ENCODE assay signal across 20 cellular contexts in the genomic region with DNA sequence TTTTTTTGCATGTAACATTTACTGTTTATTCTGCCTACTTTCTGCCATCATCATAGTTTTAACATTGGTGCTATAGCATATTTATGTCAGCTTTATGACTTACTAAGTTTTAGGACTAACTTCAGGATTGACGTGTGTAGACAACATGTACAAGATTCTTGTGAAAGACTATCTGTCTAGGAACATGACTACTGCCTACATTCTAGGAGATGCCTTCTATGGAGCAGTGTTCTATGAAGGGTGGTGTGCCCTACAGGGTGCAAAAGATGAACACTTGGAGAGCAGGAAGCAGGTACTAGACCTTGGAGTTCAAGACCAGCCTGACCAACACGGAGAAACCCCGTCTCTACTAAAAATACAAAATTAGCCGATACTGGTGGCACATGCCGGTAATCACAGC.
DNase-seq lines count a peak whose midpoint lies in the region; ATAC-seq and TF ChIP-seq lines count a peak whose summit lies in the region.
"Had no signal": no experiment of that assay in that cellular context is flagged by ENCODE, and none has a peak within 500 bp of the region (broad histone marks: within the 10 kb centered on the region; RNA-seq: fewer than 3 reads in every experiment).

No MANE protein-coding gene starts in this region.

- H3K4me3 ChIP-seq in neutrophil (ENCODE audit: low read depth in 1 of 2, low read length in 1 of 2): no peak overlapping the region
- no peak overlapping the region for H3K4me3 ChIP-seq in esophagus squamous epithelium
- H3K4me3 ChIP-seq: BLaER1 had no signal

- DNase-seq in WTC11 (ENCODE audit: low spot score): no peak
- DNase-seq in esophagus squamous epithelium (lab: John Stamatoyannopoulos, UW): no peak
- no peak for DNase-seq in activated CD8-positive, alpha-beta T cell treated with anti-CD3 and anti-CD28 coated beads, Interleukin-2, amount 10 ng/mL, durations not matched to agents 7 days and 5 days
- DNase-seq: 8988T; ACHN; BE2C; C1 segment of cervical spinal cord; CD4-positive, alpha-beta memory T cell; CD4-positive, CD25-positive, alpha-beta regulatory T cell; CD8-positive, alpha-beta memory T cell; COR-L47; DMS 273 treated with DMSO at 0.1 percent for 48 hours; DMS153; DMS79; DND-41; GF-D8 had no signal

- H3K9me3 ChIP-seq in neutrophil (no peaks in the 10 kb centered on the region), esophagus squamous epithelium (no peaks in the 10 kb centered on the region)
- H3K9me3 ChIP-seq: BE2C, BLaER1 had no signal

- H3K4me1 Mint-ChIP-seq in WTC11: peaks cover 54% of the 10 kb centered on the region
- H3K4me1 Mint-ChIP-seq in activated CD8-positive, alpha-beta T cell treated with anti-CD3 and anti-CD28 coated beads, Interleukin-2, amount 10 ng/mL, durations not matched to agents 7 days and 5 days (ENCODE audit: low read depth): peaks cover 10% of the 10 kb centered on the region
- H3K4me1 Mint-ChIP-seq: CD4-positive, alpha-beta memory T cell had no signal

- H3K27ac Mint-ChIP-seq in WTC11: peak overlapping the region; percentile 4; the same call in 1 of the 2 replicates
- H3K27ac Mint-ChIP-seq in activated CD8-positive, alpha-beta T cell treated with anti-CD3 and anti-CD28 coated beads, Interleukin-2, amount 10 ng/mL, durations not matched to agents 7 days and 5 days: no peak overlapping the region
- H3K27ac Mint-ChIP-seq: CD4-positive, alpha-beta memory T cell; CD4-positive, CD25-positive, alpha-beta regulatory T cell had no signal

- TF ChIP-seq CTCF in WTC11 (IDR thresholded peaks at IDR 0.05) (no peak), neutrophil (IDR thresholded peaks at IDR 0.05) (no peak), esophagus squamous epithelium (IDR thresholded peaks at IDR 0.05) (no peak)

- no peaks in the 10 kb centered on the region for H3K27me3 Mint-ChIP-seq in WTC11 (ENCODE audit: low read depth)
- peaks cover 12% of the 10 kb centered on the region for H3K27me3 Mint-ChIP-seq in activated CD8-positive, alpha-beta T cell treated with anti-CD3 and anti-CD28 coated beads, Interleukin-2, amount 10 ng/mL, durations not matched to agents 7 days and 5 days (ENCODE audit: low read depth)

- peaks cover 43 to 47% of the 10 kb centered on the region in 2 experiments for H3K4me1 ChIP-seq in neutrophil (ENCODE audit: control insufficient read depth in 1 of 2, insufficient read depth in 1 of 2, low read depth in 1 of 2, low read length in 1 of 2)
- peaks cover 0 to 16% (median 9%) of the 10 kb centered on the region in 3 donors for H3K4me1 ChIP-seq in esophagus squamous epithelium
- H3K4me1 ChIP-seq: BE2C had no signal

- POLR2A ChIA-PET in WTC11 (lab: Charles Lee): no interaction called here
- POLR2A ChIA-PET in activated CD8-positive, alpha-beta T cell treated with anti-CD3 and anti-CD28 coated beads, Interleukin-2, amount 10 ng/mL, durations not matched to agents 7 days and 5 days (lab: Charles Lee): interaction anchor here (0.5 kb wide), 1 partner anchor 1441 kb away, joined by 5 read pairs; no protein-coding TSS in a partner anchor

- H3K36me3 ChIP-seq in neutrophil (no peaks in the 10 kb centered on the region), esophagus squamous epithelium (no peaks in the 10 kb centered on the region)
- H3K36me3 ChIP-seq: BE2C, BLaER1 had no signal

- H3K36me3 Mint-ChIP-seq in WTC11: no peaks in the 10 kb centered on the region
- H3K36me3 Mint-ChIP-seq in activated CD8-positive, alpha-beta T cell treated with anti-CD3 and anti-CD28 coated beads, Interleukin-2, amount 10 ng/mL, durations not matched to agents 7 days and 5 days (ENCODE audit: low read depth): no peaks in the 10 kb centered on the region
- H3K36me3 Mint-ChIP-seq: CD4-positive, alpha-beta memory T cell; CD4-positive, CD25-positive, alpha-beta regulatory T cell; CD8-positive, alpha-beta memory T cell had no signal

- H3K4me3 Mint-ChIP-seq in WTC11: no peak overlapping the region
- H3K4me3 Mint-ChIP-seq in activated CD8-positive, alpha-beta T cell treated with anti-CD3 and anti-CD28 coated beads, Interleukin-2, amount 10 ng/mL, durations not matched to agents 7 days and 5 days: no peak overlapping the region
- H3K4me3 Mint-ChIP-seq: CD14-positive monocyte; CD4-positive, alpha-beta memory T cell; CD4-positive, CD25-positive, alpha-beta regulatory T cell; CD8-positive, alpha-beta memory T cell had no signal

- H3K27me3 ChIP-seq in neutrophil: no peaks in the 10 kb centered on the region
- no peaks in the 10 kb centered on the region for H3K27me3 ChIP-seq in esophagus squamous epithelium
- H3K27me3 ChIP-seq: BE2C, BLaER1 had no signal

- ATAC-seq in WTC11 (no peak), GM21515 (IDR thresholded peaks at IDR 0.05; ENCODE audit: unreplicated experiment) (no peak)
- no peak for ATAC-seq in activated CD8-positive, alpha-beta T cell treated with anti-CD3 and anti-CD28 coated beads, Interleukin-2, amount 10 ng/mL, durations not matched to agents 7 days and 5 days

- intact Hi-C loops in esophagus squamous epithelium (cut with DNase I): no loop called here

- no peak for TF ChIP-seq POLR2A in esophagus squamous epithelium (IDR thresholded peaks at IDR 0.05)

- WGBS in esophagus squamous epithelium, 2 donors: 92 to 93% methylated on average over 3 to 5 of the region's 5 CpGs

- CTCF ChIA-PET in WTC11 (lab: Charles Lee): no interaction called here
- CTCF ChIA-PET in activated CD8-positive, alpha-beta T cell treated with anti-CD3 and anti-CD28 coated beads, Interleukin-2, amount 10 ng/mL, durations not matched to agents 7 days and 5 days (lab: Charles Lee): no interaction called here

- H3K9me3 Mint-ChIP-seq in WTC11: no peaks in the 10 kb centered on the region
- H3K9me3 Mint-ChIP-seq in activated CD8-positive, alpha-beta T cell treated with anti-CD3 and anti-CD28 coated beads, Interleukin-2, amount 10 ng/mL, durations not matched to agents 7 days and 5 days (ENCODE audit: insufficient read depth): no peaks in the 10 kb centered on the region
- H3K9me3 Mint-ChIP-seq: CD14-positive monocyte; CD4-positive, alpha-beta memory T cell; CD4-positive, CD25-positive, alpha-beta regulatory T cell; CD8-positive, alpha-beta memory T cell had no signal

- H3K27ac ChIP-seq in neutrophil (peak overlapping the region; percentile 16), esophagus squamous epithelium (no peak overlapping the region)
- H3K27ac ChIP-seq: BLaER1 had no signal

TF ChIP-seq in WTC11, 78 proteins besides CTCF, POLR2A, EP300 and RAD21 (continues in another document):
- TF ChIP-seq, protein P1, sequence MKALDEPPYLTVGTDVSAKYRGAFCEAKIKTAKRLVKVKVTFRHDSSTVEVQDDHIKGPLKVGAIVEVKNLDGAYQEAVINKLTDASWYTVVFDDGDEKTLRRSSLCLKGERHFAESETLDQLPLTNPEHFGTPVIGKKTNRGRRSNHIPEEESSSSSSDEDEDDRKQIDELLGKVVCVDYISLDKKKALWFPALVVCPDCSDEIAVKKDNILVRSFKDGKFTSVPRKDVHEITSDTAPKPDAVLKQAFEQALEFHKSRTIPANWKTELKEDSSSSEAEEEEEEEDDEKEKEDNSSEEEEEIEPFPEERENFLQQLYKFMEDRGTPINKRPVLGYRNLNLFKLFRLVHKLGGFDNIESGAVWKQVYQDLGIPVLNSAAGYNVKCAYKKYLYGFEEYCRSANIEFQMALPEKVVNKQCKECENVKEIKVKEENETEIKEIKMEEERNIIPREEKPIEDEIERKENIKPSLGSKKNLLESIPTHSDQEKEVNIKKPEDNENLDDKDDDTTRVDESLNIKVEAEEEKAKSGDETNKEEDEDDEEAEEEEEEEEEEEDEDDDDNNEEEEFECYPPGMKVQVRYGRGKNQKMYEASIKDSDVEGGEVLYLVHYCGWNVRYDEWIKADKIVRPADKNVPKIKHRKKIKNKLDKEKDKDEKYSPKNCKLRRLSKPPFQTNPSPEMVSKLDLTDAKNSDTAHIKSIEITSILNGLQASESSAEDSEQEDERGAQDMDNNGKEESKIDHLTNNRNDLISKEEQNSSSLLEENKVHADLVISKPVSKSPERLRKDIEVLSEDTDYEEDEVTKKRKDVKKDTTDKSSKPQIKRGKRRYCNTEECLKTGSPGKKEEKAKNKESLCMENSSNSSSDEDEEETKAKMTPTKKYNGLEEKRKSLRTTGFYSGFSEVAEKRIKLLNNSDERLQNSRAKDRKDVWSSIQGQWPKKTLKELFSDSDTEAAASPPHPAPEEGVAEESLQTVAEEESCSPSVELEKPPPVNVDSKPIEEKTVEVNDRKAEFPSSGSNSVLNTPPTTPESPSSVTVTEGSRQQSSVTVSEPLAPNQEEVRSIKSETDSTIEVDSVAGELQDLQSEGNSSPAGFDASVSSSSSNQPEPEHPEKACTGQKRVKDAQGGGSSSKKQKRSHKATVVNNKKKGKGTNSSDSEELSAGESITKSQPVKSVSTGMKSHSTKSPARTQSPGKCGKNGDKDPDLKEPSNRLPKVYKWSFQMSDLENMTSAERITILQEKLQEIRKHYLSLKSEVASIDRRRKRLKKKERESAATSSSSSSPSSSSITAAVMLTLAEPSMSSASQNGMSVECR (CRISPR knock-in tag; IDR thresholded peaks at IDR 0.05; ENCODE audit: borderline replicate concordance): no peak
- TF ChIP-seq, protein P2, sequence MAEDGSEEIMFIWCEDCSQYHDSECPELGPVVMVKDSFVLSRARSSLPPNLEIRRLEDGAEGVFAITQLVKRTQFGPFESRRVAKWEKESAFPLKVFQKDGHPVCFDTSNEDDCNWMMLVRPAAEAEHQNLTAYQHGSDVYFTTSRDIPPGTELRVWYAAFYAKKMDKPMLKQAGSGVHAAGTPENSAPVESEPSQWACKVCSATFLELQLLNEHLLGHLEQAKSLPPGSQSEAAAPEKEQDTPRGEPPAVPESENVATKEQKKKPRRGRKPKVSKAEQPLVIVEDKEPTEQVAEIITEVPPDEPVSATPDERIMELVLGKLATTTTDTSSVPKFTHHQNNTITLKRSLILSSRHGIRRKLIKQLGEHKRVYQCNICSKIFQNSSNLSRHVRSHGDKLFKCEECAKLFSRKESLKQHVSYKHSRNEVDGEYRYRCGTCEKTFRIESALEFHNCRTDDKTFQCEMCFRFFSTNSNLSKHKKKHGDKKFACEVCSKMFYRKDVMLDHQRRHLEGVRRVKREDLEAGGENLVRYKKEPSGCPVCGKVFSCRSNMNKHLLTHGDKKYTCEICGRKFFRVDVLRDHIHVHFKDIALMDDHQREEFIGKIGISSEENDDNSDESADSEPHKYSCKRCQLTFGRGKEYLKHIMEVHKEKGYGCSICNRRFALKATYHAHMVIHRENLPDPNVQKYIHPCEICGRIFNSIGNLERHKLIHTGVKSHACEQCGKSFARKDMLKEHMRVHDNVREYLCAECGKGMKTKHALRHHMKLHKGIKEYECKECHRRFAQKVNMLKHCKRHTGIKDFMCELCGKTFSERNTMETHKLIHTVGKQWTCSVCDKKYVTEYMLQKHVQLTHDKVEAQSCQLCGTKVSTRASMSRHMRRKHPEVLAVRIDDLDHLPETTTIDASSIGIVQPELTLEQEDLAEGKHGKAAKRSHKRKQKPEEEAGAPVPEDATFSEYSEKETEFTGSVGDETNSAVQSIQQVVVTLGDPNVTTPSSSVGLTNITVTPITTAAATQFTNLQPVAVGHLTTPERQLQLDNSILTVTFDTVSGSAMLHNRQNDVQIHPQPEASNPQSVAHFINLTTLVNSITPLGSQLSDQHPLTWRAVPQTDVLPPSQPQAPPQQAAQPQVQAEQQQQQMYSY (CRISPR knock-in tag; IDR thresholded peaks at IDR 0.05): no peak
- TF ChIP-seq KAT7 (CRISPR knock-in tag; IDR thresholded peaks at IDR 0.05; ENCODE audit: borderline replicate concordance) (no peak), EMX1 (CRISPR knock-in tag; IDR thresholded peaks at IDR 0.05) (no peak)
